8 cellular contexts compared by ENCODE assay signal in the genomic region with DNA sequence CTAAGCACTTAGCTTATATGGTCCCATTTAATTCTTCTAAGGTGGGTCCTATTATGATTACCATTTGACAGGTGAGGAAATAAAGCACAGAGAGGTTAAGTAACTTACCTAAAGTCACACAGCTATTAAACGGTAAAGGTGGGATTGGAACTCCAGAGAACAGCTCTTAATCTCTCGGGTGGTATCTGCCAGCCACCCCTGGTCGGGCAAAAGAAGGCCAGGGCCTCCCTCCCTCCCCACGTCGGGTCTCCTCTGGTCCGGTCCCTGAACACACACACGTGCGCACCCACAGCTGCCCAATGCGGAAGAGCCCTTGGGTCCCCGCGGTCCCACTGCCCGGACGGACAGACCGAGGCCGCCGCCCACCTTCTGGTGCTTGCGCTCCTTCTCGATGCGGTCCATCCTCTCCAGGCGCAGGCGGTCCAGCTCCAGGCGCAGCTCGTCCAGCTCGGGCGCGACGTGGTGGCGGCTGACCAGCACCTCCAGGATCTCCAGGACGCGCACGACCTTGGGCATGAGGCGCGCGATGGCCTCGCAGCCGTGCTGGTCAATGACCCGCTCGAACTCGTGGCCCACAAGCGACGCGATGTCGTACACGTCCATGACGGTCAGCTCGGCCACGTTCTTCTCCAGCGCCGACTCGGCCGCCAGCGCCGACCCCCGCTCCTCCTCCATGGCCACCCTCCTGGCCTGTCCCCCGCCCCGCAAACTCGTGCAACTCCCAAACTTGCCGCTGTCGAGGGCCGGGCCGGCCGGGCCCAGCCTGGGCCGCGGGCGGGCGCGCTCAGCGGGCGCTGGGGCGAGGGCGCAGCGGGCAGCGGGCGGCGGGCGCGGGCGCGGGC. TPM values are rescaled to one million over a fixed set of nuclear protein-coding genes. Genes with fewer than 3 reads are reported as not detected.
A peak's percentile ranks its signal among the peaks of the same experiment; 100 is the strongest.
DNase-seq lines count a peak whose midpoint lies in the region; ATAC-seq and TF ChIP-seq lines count a peak whose summit lies in the region.

No MANE protein-coding gene starts in this region.

- H3K9me3 ChIP-seq in adrenal gland (replicated peaks in 1 of 3) (no peaks in the 10 kb centered on the region), parathyroid adenoma (ENCODE audit: control insufficient read depth, low read length) (no peaks in the 10 kb centered on the region)

- TF ChIP-seq CTCF in adrenal gland (IDR thresholded peaks at IDR 0.05) (no peak), parathyroid adenoma (IDR thresholded peaks at IDR 0.05) (no peak)

- ATAC-seq in GM18498 (IDR thresholded peaks at IDR 0.05; ENCODE audit: unreplicated experiment) = peak; percentile 25
- ATAC-seq in left cardiac atrium = peak; percentile 20 to 38

- peak overlapping the region in 4 of 5 donors; percentile 66 to 95 (median 75) for H3K27ac ChIP-seq in adrenal gland
- peak overlapping the region; percentile 26 for H3K27ac ChIP-seq in parathyroid adenoma

- H3K4me3 ChIP-seq in adrenal gland (peak overlapping the region in 3 of 4 donors; percentile 7 to 63 (median 46)), parathyroid adenoma (ENCODE audit: low read depth, low read length) (peak overlapping the region; percentile 62)

- no peak for TF ChIP-seq POLR2A in adrenal gland (IDR thresholded peaks at IDR 0.05)

- H3K36me3 ChIP-seq in adrenal gland (replicated peaks in 1 of 2) = no peaks in the 10 kb centered on the region
- H3K36me3 ChIP-seq in parathyroid adenoma (ENCODE audit: control insufficient read depth, insufficient read depth, low read length) = no peaks in the 10 kb centered on the region

- H3K27me3 ChIP-seq in adrenal gland = no peaks in the 10 kb centered on the region
- H3K27me3 ChIP-seq in parathyroid adenoma (ENCODE audit: control insufficient read depth, insufficient read depth, low read length) = no peaks in the 10 kb centered on the region

- 2 to 3% (median 3%) methylated on average over 19 to 79 of the region's 79 CpGs for WGBS in adrenal gland, 4 donors

- H3K9ac ChIP-seq in parathyroid adenoma = no peak overlapping the region

- DNase-seq in M059J (ENCODE audit: low read depth) (peak; percentile 41), adrenal gland (peak; percentile 76 to 90 (median 82)), left cardiac atrium (peak; percentile 68), NOMO-1 treated with DMSO at 0.1 percent for 48 hours (lab: John Stamatoyannopoulos, UW; ENCODE audit: unreplicated experiment) (no peak), T1000 (lab: John Stamatoyannopoulos, UW) (no peak), COLO829 (ENCODE audit: low spot score) (no peak)

- peak overlapping the region; percentile 98 for H2AFZ ChIP-seq in parathyroid adenoma

- H3K4me1 ChIP-seq in adrenal gland (replicated peaks in 1 of 2) = peaks cover 24 to 29% of the 10 kb centered on the region in 2 donors
- peaks cover 10% of the 10 kb centered on the region for H3K4me1 ChIP-seq in parathyroid adenoma

- intact Hi-C loops in adrenal gland (cut with DNase I) = no loop called here
- intact Hi-C loops in left cardiac atrium (cut with DNase I) = loop anchor here in 1 of 2 donors (5.0 kb wide), 2 partner anchors 49 to 61 kb away; a partner anchor contains a TSS

- peaks cover 10% of the 10 kb centered on the region for H3K79me2 ChIP-seq in parathyroid adenoma

- H3K4me2 ChIP-seq in parathyroid adenoma (ENCODE audit: low read length) = peak overlapping the region; percentile 78

RNA-seq across cellular contexts. Expression of a gene that starts 0.5 kb away (rescaled TPM):
- 9.2 and 15.7 TPM in 2 replicates for total RNA-seq in M059J (2014; rRNA removed; shearing (Covaris generic))
- total RNA-seq in adrenal gland (10 to 100 TPM; 12.9 to 21.9 (median 20.0) TPM), left cardiac atrium (10 to 100 TPM; 91.7 to 98.0 TPM)
- polyA plus RNA-seq in adrenal gland = 10 to 100 TPM; 14.5 to 42.9 (median 38.3) TPM

RNA-seq across cellular contexts. Expression of a gene that starts 51.3 kb away (rescaled TPM):
- total RNA-seq in M059J (2014; rRNA removed; shearing (Covaris generic)) = 294 and 301 TPM in 2 replicates
- 100 to 1,000 TPM; 122 to 361 (median 166) TPM for total RNA-seq in adrenal gland
- 100 to 1,000 TPM in 1 of 3 donors, 10 to 100 TPM in 2; 25.1 to 337 (median 26.1) TPM for polyA plus RNA-seq in adrenal gland
- total RNA-seq in left cardiac atrium = 100 to 1,000 TPM; 176 to 248 TPM

Comparison
In these comparisons a context has a peak if more than half of its experiments do, and no peak if none do; other contexts are left out.
1. DNase-seq: peak in M059J (single experiment), adrenal gland (7 of 7) and left cardiac atrium (single experiment); none in NOMO-1 treated with DMSO at 0.1 percent for 48 hours (single experiment), T1000 (single experiment) and COLO829 (single experiment).